Comparison of ENCODE assay signal across 22 cellular contexts in genomic region chr11:24624432-24624831, GRCh38.
DNase-seq lines count a peak whose midpoint lies in the region; ATAC-seq and TF ChIP-seq lines count a peak whose summit lies in the region.
"Had no signal": no experiment of that assay in that cellular context is flagged by ENCODE, and none has a peak within 500 bp of the region (broad histone marks: within the 10 kb centered on the region; RNA-seq: fewer than 3 reads in every experiment).

No MANE protein-coding gene starts in this region.

- TF ChIP-seq CTCF in osteoblast (IDR thresholded peaks at IDR 0.05; ENCODE audit: extremely low read depth, low read depth, low read length), result no peak

- H3K9me3 ChIP-seq in osteoblast (ENCODE audit: low read depth, low read length), result no peaks in the 10 kb centered on the region
- H3K9me3 ChIP-seq: A549; BLaER1 treated with 17β-estradiol and CSF1 and Interleukin-3, amounts not matched to agents 10 nM and 100 nM had no signal

- intact Hi-C loops in left colon (cut with DNase I, micrococcal nuclease), result no loop called here

- H3K36me3 ChIP-seq in osteoblast (ENCODE audit: insufficient read depth, low read length), result no peaks in the 10 kb centered on the region
- H3K36me3 ChIP-seq in mesendoderm (ENCODE audit: control insufficient read depth, insufficient read depth, low read length), result no peaks in the 10 kb centered on the region
- H3K36me3 ChIP-seq: BLaER1 treated with 17β-estradiol and CSF1 and Interleukin-3, amounts not matched to agents 10 nM and 100 nM had no signal

- H4K20me1 ChIP-seq in osteoblast (ENCODE audit: insufficient read depth, low read length), result no peaks in the 10 kb centered on the region
- H4K20me1 ChIP-seq: BLaER1 treated with 17β-estradiol and CSF1 and Interleukin-3, amounts not matched to agents 10 nM and 100 nM had no signal

- 100% methylated on average over 2 of the region's 2 CpGs for WGBS in mesendoderm (ENCODE audit: extremely low coverage, insufficient coverage, low lambda C conversion rate)

- H2AK5ac ChIP-seq in mesendoderm (ENCODE audit: low read length), result no peak overlapping the region

- DNase-seq in NCI-H82 (lab: John Stamatoyannopoulos, UW) (peak; percentile 56), left colon (no peak), osteoblast (ENCODE audit: insufficient read length, low spot score, missing footprints) (peak; percentile 17), CD1c-positive myeloid dendritic cell (ENCODE audit: extremely low spot score) (no peak), mesendoderm (no peak)
- DNase-seq: AML-193; CD4-positive, alpha-beta memory T cell; CD4-positive, CD25-positive, alpha-beta regulatory T cell; CD8-positive, alpha-beta memory T cell; COR-L47; DMS 273 treated with DMSO at 0.1 percent for 48 hours; DMS153; DMS53; DMS79; DND-41; EL; GDM1 had no signal

- ATAC-seq in left colon, result peak; percentile 68
- ATAC-seq: A549, GM12878 had no signal

- no peak overlapping the region for H3K56ac ChIP-seq in mesendoderm (ENCODE audit: low read length)

- no peak overlapping the region for H3K9ac ChIP-seq in mesendoderm (ENCODE audit: low read length)
- H3K9ac ChIP-seq: BLaER1 treated with 17β-estradiol and CSF1 and Interleukin-3, amounts not matched to agents 10 nM and 100 nM had no signal

- no peak overlapping the region for H2BK5ac ChIP-seq in mesendoderm (ENCODE audit: low read length)

- H4K8ac ChIP-seq in mesendoderm (ENCODE audit: low read depth, low read length), result no peak overlapping the region

- H3K27ac ChIP-seq in osteoblast (ENCODE audit: low read depth, low read length) (no peak overlapping the region), mesendoderm (ENCODE audit: low read depth, low read length) (no peak overlapping the region)
- H3K27ac ChIP-seq: 22Rv1; A549; BLaER1 treated with 17β-estradiol and CSF1 and Interleukin-3, amounts not matched to agents 10 nM and 100 nM; C4-2B had no signal

- no peak overlapping the region for H2BK120ac ChIP-seq in mesendoderm (ENCODE audit: low read depth, low read length)

- H3K79me2 ChIP-seq in osteoblast (ENCODE audit: insufficient read depth, low read length) (no peaks in the 10 kb centered on the region), mesendoderm (ENCODE audit: control insufficient read depth, insufficient read depth, low read length) (no peaks in the 10 kb centered on the region)

- no peak overlapping the region for H4K5ac ChIP-seq in mesendoderm (ENCODE audit: low read length)

- H3K18ac ChIP-seq in mesendoderm (ENCODE audit: low read length), result no peak overlapping the region

- no peak overlapping the region for H3K4me3 ChIP-seq in osteoblast (ENCODE audit: insufficient read depth, low read length)
- H3K4me3 ChIP-seq in mesendoderm (ENCODE audit: low read length), result no peak overlapping the region
- H3K4me3 ChIP-seq: A549; BLaER1 treated with 17β-estradiol and CSF1 and Interleukin-3, amounts not matched to agents 10 nM and 100 nM; GM12878 had no signal

- H2BK15ac ChIP-seq in mesendoderm (replicated peaks; ENCODE audit: low read depth), result no peak overlapping the region

- no peak overlapping the region for H2AFZ ChIP-seq in osteoblast (ENCODE audit: low read length)

- H3K79me1 ChIP-seq in mesendoderm (ENCODE audit: low read length), result no peaks in the 10 kb centered on the region

- H3K23ac ChIP-seq in mesendoderm (ENCODE audit: low read length), result no peak overlapping the region

- H3K4me2 ChIP-seq in osteoblast (ENCODE audit: insufficient read depth, low read length), result no peak overlapping the region
- H3K4me2 ChIP-seq in mesendoderm (ENCODE audit: low read length), result no peak overlapping the region
- H3K4me2 ChIP-seq: A549; BLaER1 treated with 17β-estradiol and CSF1 and Interleukin-3, amounts not matched to agents 10 nM and 100 nM had no signal

- H3K27me3 ChIP-seq in osteoblast (ENCODE audit: insufficient read depth, low read length) (no peaks in the 10 kb centered on the region), mesendoderm (ENCODE audit: insufficient read depth, low read length, poor library complexity) (no peaks in the 10 kb centered on the region)
- H3K27me3 ChIP-seq: BLaER1 treated with 17β-estradiol and CSF1 and Interleukin-3, amounts not matched to agents 10 nM and 100 nM had no signal

- H3K4me1 ChIP-seq in osteoblast (ENCODE audit: insufficient read depth, low read length) (no peaks in the 10 kb centered on the region), mesendoderm (ENCODE audit: control insufficient read depth, low read depth, low read length) (no peaks in the 10 kb centered on the region)
- H3K4me1 ChIP-seq: A549; BLaER1 treated with 17β-estradiol and CSF1 and Interleukin-3, amounts not matched to agents 10 nM and 100 nM had no signal

- H3K4ac ChIP-seq in mesendoderm (ENCODE audit: low read depth, low read length), result no peak overlapping the region

Comparison
In these comparisons a context has a peak if more than half of its experiments do, and no peak if none do; other contexts are left out.
1. DNase-seq: peak in NCI-H82 (single experiment) and osteoblast (single experiment); none in left colon (0 of 2), CD1c-positive myeloid dendritic cell (single experiment) and mesendoderm (single experiment).